Comparison of ENCODE assay signal across 8 cellular contexts in the genomic region with DNA sequence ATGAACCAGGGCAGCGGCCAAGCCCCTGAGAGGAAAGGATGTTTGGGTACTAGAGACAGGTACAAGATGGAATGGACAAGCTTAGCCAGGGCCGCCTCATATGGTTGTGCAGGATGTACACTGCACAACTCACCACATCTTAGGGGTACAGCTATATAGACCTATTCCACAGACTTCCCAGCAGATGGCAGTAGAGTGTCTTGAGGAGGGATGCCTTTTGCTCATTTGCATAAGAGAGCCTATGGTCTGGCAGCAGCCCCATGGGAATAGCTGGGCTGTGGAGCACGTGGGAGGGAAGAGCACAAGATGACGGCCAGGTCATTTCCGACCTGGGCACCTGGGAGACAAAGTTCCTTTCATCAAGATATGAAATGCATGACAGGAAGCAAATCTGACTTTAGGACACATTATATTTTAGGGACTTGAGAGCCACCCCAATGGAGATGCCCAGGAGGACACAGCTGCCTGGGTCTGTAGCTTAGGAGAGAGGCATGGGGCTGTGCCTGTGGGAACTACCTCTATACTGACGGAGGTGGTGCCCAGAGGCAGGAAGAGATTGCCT.
DNase-seq lines count a peak whose midpoint lies in the region; FAIRE-seq and TF ChIP-seq lines count a peak whose summit lies in the region.

No MANE protein-coding gene starts in this region.

- H3K4me1 ChIP-seq in GM23248 (ENCODE audit: insufficient read depth) (no peaks in the 10 kb centered on the region), kidney (ENCODE audit: control insufficient read depth in 1 of 2, insufficient read depth in 1 of 2, low read depth in 1 of 2, low read length in 2 of 2) (peaks cover 0 to 3% of the 10 kb centered on the region in 2 donors), tibial artery (peaks cover 0 to 2% (median 0%) of the 10 kb centered on the region in 4 donors)

- TF ChIP-seq CTCF in brain (conservative IDR thresholded peaks at IDR 0.05) (peak; percentile 57 to 73), kidney (IDR thresholded peaks at IDR 0.05; ENCODE audit: borderline replicate concordance, extremely low read depth, insufficient read depth) (peak; percentile 55), tibial artery (IDR thresholded peaks at IDR 0.05) (peak; percentile 50 to 63)

- peak; percentile 5 for DNase-seq in stimulated activated CD4-positive, alpha-beta T cell treated with anti-CD3 and anti-CD28 coated beads, Interleukin-4, amount 100 ng/mL, for 24 hours
- DNase-seq in stimulated activated CD4-positive, alpha-beta T cell treated with anti-CD3 and anti-CD28 coated beads, Interleukin-2, amount 100 ng/mL, for 24 hours: no peak
- peak; percentile 84 for DNase-seq in GM23248
- DNase-seq in HUDEP-2 (lab: John Stamatoyannopoulos, UW; ENCODE audit: unreplicated experiment in 76 of 76): peak in 51 of 76 experiments; percentile 3 to 79 (median 34)
- peak; percentile 95 for DNase-seq in NCI-H82 (lab: John Stamatoyannopoulos, UW)
- no peak for DNase-seq in kidney
- no peak for DNase-seq in tibial artery

- H3K9ac ChIP-seq in GM23248 (no peak overlapping the region), kidney (ENCODE audit: low read length in 2 of 2) (no peak overlapping the region)

- H3K4me2 ChIP-seq in GM23248 (ENCODE audit: unreplicated experiment): no peak overlapping the region

- H3K79me2 ChIP-seq in GM23248 (ENCODE audit: insufficient read depth): no peaks in the 10 kb centered on the region

- H3K9me2 ChIP-seq in GM23248 (ENCODE audit: insufficient read depth): no peaks in the 10 kb centered on the region

- H3K4me1 Mint-ChIP-seq in brain: no peaks in the 10 kb centered on the region

- no peaks in the 10 kb centered on the region for H4K20me1 ChIP-seq in GM23248 (ENCODE audit: insufficient read depth)

- peaks cover 10% of the 10 kb centered on the region for H3K27me3 Mint-ChIP-seq in brain

- H3K27me3 ChIP-seq in GM23248 (replicated peaks; ENCODE audit: insufficient read depth): peaks cover 13% of the 10 kb centered on the region
- H3K27me3 ChIP-seq in tibial artery: no peaks in the 10 kb centered on the region

- H3K27ac ChIP-seq in GM23248: no peak overlapping the region
- no peak overlapping the region for H3K27ac ChIP-seq in kidney (ENCODE audit: low read depth in 2 of 2, low read length in 2 of 2)
- no peak overlapping the region for H3K27ac ChIP-seq in tibial artery

- no peak for FAIRE-seq in kidney (lab: Jason Lieb, UNC)

- 10 to 12% methylated on average over 6 of the region's 6 CpGs for WGBS in GM23248 (ENCODE audit: low coverage in 1 of 2, low lambda C conversion rate in 2 of 2, missing lambda C conversion rate in 2 of 2), 2 experiments

- H3F3A ChIP-seq in GM23248 (ENCODE audit: insufficient read depth): no peaks in the 10 kb centered on the region

- intact Hi-C loops in kidney (cut with DNase I) (no loop called here), tibial artery (cut with DNase I; ENCODE audit: low total_unique reads) (no loop called here)

- H3K9me3 ChIP-seq in GM23248 (ENCODE audit: low read depth) (no peaks in the 10 kb centered on the region), kidney (ENCODE audit: control insufficient read depth in 1 of 2, low read length in 2 of 2) (no peaks in the 10 kb centered on the region), tibial artery (no peaks in the 10 kb centered on the region)

- H3K36me3 ChIP-seq in GM23248 (ENCODE audit: low read depth) (no peaks in the 10 kb centered on the region), kidney (ENCODE audit: control insufficient read depth in 1 of 2, insufficient read depth in 2 of 2, low read length in 2 of 2) (no peaks in the 10 kb centered on the region), tibial artery (no peaks in the 10 kb centered on the region)

- H3K9me3 Mint-ChIP-seq in brain: no peaks in the 10 kb centered on the region

- no peak overlapping the region for H3K4me3 ChIP-seq in GM23248
- no peak overlapping the region for H3K4me3 ChIP-seq in kidney (ENCODE audit: low read length in 2 of 2)
- no peak overlapping the region for H3K4me3 ChIP-seq in tibial artery

- no peaks in the 10 kb centered on the region for H3K36me3 Mint-ChIP-seq in brain

- H3K4me3 Mint-ChIP-seq in brain: no peak overlapping the region

- no peak overlapping the region for H3K27ac Mint-ChIP-seq in brain

- in situ Hi-C loops in GM23248 (cut with MboI): loop anchor here (10.0 to 25.0 kb wide), 2 partner anchors 212 to 664 kb away; a partner anchor contains a TSS

- H2AFZ ChIP-seq in GM23248: no peak overlapping the region

Comparison
In these comparisons a context has a peak if more than half of its experiments do, and no peak if none do; other contexts are left out.
1. DNase-seq: peak in stimulated activated CD4-positive, alpha-beta T cell treated with anti-CD3 and anti-CD28 coated beads, Interleukin-4, amount 100 ng/mL, for 24 hours (single experiment), GM23248 (single experiment), HUDEP-2 (51 of 76) and NCI-H82 (single experiment); none in stimulated activated CD4-positive, alpha-beta T cell treated with anti-CD3 and anti-CD28 coated beads, Interleukin-2, amount 100 ng/mL, for 24 hours (0 of 2), kidney (single experiment) and tibial artery (0 of 2).
2. Peak in every context shown above with its lines, with median percentiles within 50 percentile points of each other: CTCF ChIP-seq.